In genomic region chr1:12407050-12407961, GRCh38 we compare ENCODE assay signal across 9 cellular contexts.
DNase-seq lines count a peak whose midpoint lies in the region; ATAC-seq and TF ChIP-seq lines count a peak whose summit lies in the region.
"Had no signal": no experiment of that assay in that cellular context is flagged by ENCODE, and none has a peak within 500 bp of the region (broad histone marks: within the 10 kb centered on the region; RNA-seq: fewer than 3 reads in every experiment).

No MANE protein-coding gene starts in this region.

- H3K9me3 ChIP-seq in PC-3 (ENCODE audit: low read length) = 0 out of 2 replicates have a peak, but pooled peaks cover 4% of the 10 kb centered on the region
- H3K9me3 ChIP-seq: SJCRH30 had no signal

- no peak overlapping the region for H2AFZ ChIP-seq in PC-3 (ENCODE audit: low read length)

- CTCF ChIA-PET in GM10248 (lab: Yijun Ruan, JAX) = interaction anchor here (1.0 to 1.5 kb wide), 4 partner anchors 9 to 129 kb away, joined by 3 to 4 read pairs (median 4); no protein-coding TSS in a partner anchor
- CTCF ChIA-PET in PC-3 (lab: Charles Lee) = interaction anchor here (0.6 to 1.7 kb wide), 5 partner anchors 51 to 212 kb away, joined by 3 to 10 read pairs (median 4); no protein-coding TSS in a partner anchor

- intact Hi-C loops in PC-3 (cut with micrococcal nuclease) = loop anchor here (1.0 to 5.0 kb wide), 7 partner anchors 26 to 212 kb away; no protein-coding TSS in a partner anchor

- H4K20me1 ChIP-seq in PC-3 (ENCODE audit: low read length) = no peaks in the 10 kb centered on the region

- peak; percentile 21 for DNase-seq in GM10248 (ENCODE audit: extremely low spot score)
- DNase-seq in PC-3 = peak; percentile 90
- peak; percentile 60 for DNase-seq in non-pigmented ciliary epithelial cell (ENCODE audit: low read depth)
- no peak for DNase-seq in SW 1271 (lab: John Stamatoyannopoulos, UW)
- no peak for DNase-seq in NCI-H748 treated with DMSO at 0.1 percent for 48 hours (lab: John Stamatoyannopoulos, UW)
- no peak for DNase-seq in NOMO-1 treated with DMSO at 0.1 percent for 48 hours (lab: John Stamatoyannopoulos, UW; ENCODE audit: unreplicated experiment)

- TF ChIP-seq CTCF in GM10248 (IDR thresholded peaks at IDR 0.05; ENCODE audit: control extremely low read depth, extremely low read depth, low read depth, missing control alignments) (peak; percentile 6), PC-3 (conservative IDR thresholded peaks at IDR 0.05; ENCODE audit: low read depth, low read length) (peak; percentile 78)

- H3K4me3 ChIP-seq in PC-3 (ENCODE audit: low read length) = no peak overlapping the region
- H3K4me3 ChIP-seq: SJCRH30 had no signal

- H3K36me3 ChIP-seq in PC-3 (ENCODE audit: low read depth, low read length) = peaks cover 34% of the 10 kb centered on the region

- peak overlapping the region; percentile 60 for H3K27ac ChIP-seq in PC-3 (ENCODE audit: low read length)
- H3K27ac ChIP-seq: SJCRH30 had no signal

- H3K9me2 ChIP-seq in PC-3 (replicated peaks; ENCODE audit: low read length) = no peaks in the 10 kb centered on the region

- POLR2A ChIA-PET in GM10248 (lab: Yijun Ruan, JAX) (no interaction called here), PC-3 (lab: Charles Lee; ENCODE audit: unreplicated experiment) (interaction anchor here (0.5 to 0.6 kb wide), 3 partner anchors 8 to 202 kb away, joined by 3 to 6 read pairs (median 4); no protein-coding TSS in a partner anchor)

- no peaks in the 10 kb centered on the region for H3K79me2 ChIP-seq in PC-3 (ENCODE audit: low read length)

- BruUV-seq in PC-3 (replicated peaks; lab: Mats Ljungman, UMichigan) = no TSS peak

- H3K9ac ChIP-seq in PC-3 (ENCODE audit: low read length) = peak overlapping the region; percentile 5; the same call in 1 of the 2 replicates

- ATAC-seq in PC-3 (peak; percentile 97), esophagus mucosa (peak; percentile 89), GM19467 (IDR thresholded peaks at IDR 0.05; ENCODE audit: unreplicated experiment) (no peak)

- peaks cover 31% of the 10 kb centered on the region for H3K4me1 ChIP-seq in PC-3 (ENCODE audit: insufficient read depth, low read length)
- H3K4me1 ChIP-seq: SJCRH30 had no signal

- no peaks in the 10 kb centered on the region for H3F3A ChIP-seq in PC-3 (ENCODE audit: low read length, unreplicated experiment)

- no peaks in the 10 kb centered on the region for H3K27me3 ChIP-seq in PC-3 (ENCODE audit: low read length)
- H3K27me3 ChIP-seq: SJCRH30 had no signal

- H3K4me2 ChIP-seq in PC-3 (ENCODE audit: low read length) = peak overlapping the region; percentile 46

Comparison
In these comparisons a context has a peak if more than half of its experiments do, and no peak if none do; other contexts are left out.
1. DNase-seq: peak in GM10248 (single experiment), PC-3 (single experiment) and non-pigmented ciliary epithelial cell (single experiment); none in SW 1271 (0 of 2), NCI-H748 treated with DMSO at 0.1 percent for 48 hours (single experiment) and NOMO-1 treated with DMSO at 0.1 percent for 48 hours (single experiment).